Comparison of ENCODE assay signal across 25 cellular contexts in genomic region chr21:38643404-38644023, GRCh38.
"Had no signal": no experiment of that assay in that cellular context is flagged by ENCODE, and none has a peak within 500 bp of the region (broad histone marks: within the 10 kb centered on the region; RNA-seq: fewer than 3 reads in every experiment).

No MANE protein-coding gene starts in this region.

- H3K4me3 Mint-ChIP-seq: activated CD4-positive, alpha-beta T cell treated with anti-CD3 and anti-CD28 coated beads, Interleukin-2, amount 10 ng/mL, durations not matched to agents 7 days and 5 days; activated CD8-positive, alpha-beta memory T cell treated with anti-CD3 and anti-CD28 coated beads, Interleukin-2, amount 10 ng/mL, durations not matched to agents 7 days and 5 days; activated CD8-positive, alpha-beta T cell treated with anti-CD3 and anti-CD28 coated beads for 36 hours; activated naive CD8-positive, alpha-beta T cell treated with anti-CD3 and anti-CD28 coated beads, Interleukin-2, amount 50 U/mL, for 24 hours; dendritic cell treated with granulocyte-macrophage colony-stimulating factor and Interleukin-4, amounts not matched to agents 40 ng/mL and 50 ng/mL, for 4 days; immature natural killer cell; naive thymus-derived CD4-positive, alpha-beta T cell; neural crest cell; stimulated activated naive CD8-positive, alpha-beta T cell treated with anti-CD3 and anti-CD28 coated beads, Interleukin-15, Interleukin-2, amounts not matched to agents 100 ng/mL and 50 ng/mL, for 24 hours; T-helper 17 cell had no signal

- FAIRE-seq: urothelium cell line had no signal

- H3K4me3 ChIP-seq: cardiac muscle cell, left lung, lung, transverse colon had no signal

- ATAC-seq: activated CD4-positive, CD25-positive, alpha-beta regulatory T cell treated with anti-CD3 and anti-CD28 coated beads, Interleukin-2, amount 50 U/mL, for 24 hours; activated CD8-positive, alpha-beta memory T cell treated with anti-CD3 and anti-CD28 coated beads, Interleukin-2, amount 10 ng/mL, durations not matched to agents 7 days and 5 days; activated CD8-positive, alpha-beta T cell treated with anti-CD3 and anti-CD28 coated beads for 36 hours; activated naive CD8-positive, alpha-beta T cell treated with anti-CD3 and anti-CD28 coated beads, Interleukin-2, amount 50 U/mL, for 24 hours; foreskin keratinocyte; left lung; naive thymus-derived CD4-positive, alpha-beta T cell; T-helper 17 cell had no signal

- H3K36me3 Mint-ChIP-seq: activated CD8-positive, alpha-beta memory T cell treated with anti-CD3 and anti-CD28 coated beads, Interleukin-2, amount 10 ng/mL, durations not matched to agents 7 days and 5 days; immature natural killer cell had no signal

- H3K4me1 Mint-ChIP-seq: neural crest cell had no signal

- H3K9me3 ChIP-seq: left lung, transverse colon had no signal

- H3K27ac Mint-ChIP-seq: activated CD4-positive, alpha-beta T cell treated with anti-CD3 and anti-CD28 coated beads, Interleukin-2, amount 10 ng/mL, durations not matched to agents 7 days and 5 days; activated CD8-positive, alpha-beta memory T cell treated with anti-CD3 and anti-CD28 coated beads, Interleukin-2, amount 10 ng/mL, durations not matched to agents 7 days and 5 days; activated CD8-positive, alpha-beta T cell treated with anti-CD3 and anti-CD28 coated beads for 36 hours; activated naive CD8-positive, alpha-beta T cell treated with anti-CD3 and anti-CD28 coated beads, Interleukin-2, amount 50 U/mL, for 24 hours; dendritic cell treated with granulocyte-macrophage colony-stimulating factor and Interleukin-4, amounts not matched to agents 40 ng/mL and 50 ng/mL, for 4 days; immature natural killer cell; naive thymus-derived CD4-positive, alpha-beta T cell; progenitor cell of endocrine pancreas; stimulated activated naive CD8-positive, alpha-beta T cell treated with anti-CD3 and anti-CD28 coated beads, Interleukin-15, Interleukin-2, amounts not matched to agents 100 ng/mL and 50 ng/mL, for 24 hours; T-helper 17 cell had no signal

- H3K27me3 ChIP-seq: cardiac muscle cell, foreskin keratinocyte, transverse colon had no signal

- H3K9me3 Mint-ChIP-seq: immature natural killer cell had no signal

- H3K27ac ChIP-seq: cardiac muscle cell, left lung, transverse colon had no signal

- H3K36me3 ChIP-seq: cardiac muscle cell, left lung, transverse colon had no signal

- H3K4me1 ChIP-seq: transverse colon had no signal

- DNase-seq: activated CD4-positive, alpha-beta T cell treated with anti-CD3 and anti-CD28 coated beads, Interleukin-2, amount 10 ng/mL, durations not matched to agents 7 days and 5 days; activated CD8-positive, alpha-beta memory T cell treated with anti-CD3 and anti-CD28 coated beads, Interleukin-2, amount 10 ng/mL, durations not matched to agents 7 days and 5 days; activated CD8-positive, alpha-beta T cell treated with anti-CD3 and anti-CD28 coated beads for 36 hours; activated effector memory CD4-positive, alpha-beta T cell treated with anti-CD3 and anti-CD28 coated beads, Interleukin-2, amount 50 U/mL, for 16 hours; activated naive CD4-positive, alpha-beta T cell treated with anti-CD3 and anti-CD28 coated beads, Interleukin-2, amount 50 U/mL, for 16 hours; activated naive CD8-positive, alpha-beta T cell treated with anti-CD3 and anti-CD28 coated beads, Interleukin-2, amount 50 U/mL, for 24 hours; activated T-cell treated with anti-CD3 and anti-CD28 coated beads for 4 hours; effector CD8-positive, alpha-beta T cell; erythroblast; foreskin keratinocyte; immature natural killer cell; left lung; naive thymus-derived CD4-positive, alpha-beta T cell; retina; stimulated activated CD4-positive, alpha-beta T cell treated with anti-CD3 and anti-CD28 coated beads, Interleukin-4, amount 100 ng/mL, for 4 hours; T-helper 17 cell; transverse colon had no signal
